ENCODE assay signal across 8 cellular contexts in genomic region chr1:167442142-167442848, GRCh38.
DNase-seq lines count a peak whose midpoint lies in the region; ATAC-seq, FAIRE-seq and TF ChIP-seq lines count a peak whose summit lies in the region.

No MANE protein-coding gene starts in this region.

- peak; percentile 89 for FAIRE-seq in GM12891 (lab: Jason Lieb, UNC)

- peak; percentile 86 for DNase-seq in GM12891 (ENCODE audit: insufficient read length, low spot score)
- DNase-seq in NCI-H128 (lab: John Stamatoyannopoulos, UW; ENCODE audit: unreplicated experiment), result peak; percentile 60
- DNase-seq in T-helper 2 cell, result peak; percentile 61 to 88 (median 77)
- DNase-seq in amniotic epithelial cell (ENCODE audit: low read depth), result peak; percentile 59
- DNase-seq in right atrium auricular region (ENCODE audit: low spot score), result peak; percentile 73
- peak; percentile 87 for DNase-seq in sigmoid colon

- peak; percentile 92 for ATAC-seq in HG02759 (IDR thresholded peaks at IDR 0.05; ENCODE audit: unreplicated experiment)
- no peak for ATAC-seq in HG03457 (IDR thresholded peaks at IDR 0.05; ENCODE audit: unreplicated experiment)

- TF ChIP-seq CTCF in right atrium auricular region (IDR thresholded peaks at IDR 0.05) (peak; percentile 76 to 87), sigmoid colon (IDR thresholded peaks at IDR 0.05) (peak; percentile 57 to 82 (median 76))

- no peak for TF ChIP-seq POLR2A in GM12891 (IDR thresholded peaks at IDR 0.05; ENCODE audit: low read depth, low read length)
- no peak for TF ChIP-seq POLR2A in sigmoid colon (IDR thresholded peaks at IDR 0.05)

- intact Hi-C loops in sigmoid colon (cut with DNase I), result loop anchor here (1.0 to 5.0 kb wide), 4 partner anchors 90 to 376 kb away; partner anchors contain the start of gene POU2F1

- no peaks in the 10 kb centered on the region for H3K36me3 ChIP-seq in right atrium auricular region
- H3K36me3 ChIP-seq in sigmoid colon, result no peaks in the 10 kb centered on the region

- no peak for TF ChIP-seq EP300 in sigmoid colon (IDR thresholded peaks at IDR 0.05)

- H3K27me3 ChIP-seq in right atrium auricular region, result no peaks in the 10 kb centered on the region
- peaks cover 0 to 20% (median 3%) of the 10 kb centered on the region in 3 donors for H3K27me3 ChIP-seq in sigmoid colon

- H3K4me3 ChIP-seq in right atrium auricular region (no peak overlapping the region), sigmoid colon (no peak overlapping the region)

- no peak overlapping the region for H3K27ac ChIP-seq in right atrium auricular region
- no peak overlapping the region for H3K27ac ChIP-seq in sigmoid colon

- no peaks in the 10 kb centered on the region for H3K9me3 ChIP-seq in right atrium auricular region
- H3K9me3 ChIP-seq in sigmoid colon, result no peaks in the 10 kb centered on the region

- 46 to 53% methylated on average over 12 of the region's 12 CpGs for WGBS in sigmoid colon, 2 donors

- H3K4me1 ChIP-seq in right atrium auricular region (peaks cover 0 to 13% of the 10 kb centered on the region in 2 donors), sigmoid colon (peaks cover 0 to 12% (median 9%) of the 10 kb centered on the region in 4 donors)

TF ChIP-seq in GM12891, 5 proteins besides CTCF, POLR2A, EP300 and RAD21:
- TF ChIP-seq TAF1 (IDR thresholded peaks at IDR 0.05; ENCODE audit: low read depth, low read length), result no peak
- no peak for TF ChIP-seq POLR2AphosphoS5 (IDR thresholded peaks at IDR 0.05; ENCODE audit: low read depth, low read length)
- no peak for TF ChIP-seq POU2F2 (IDR thresholded peaks at IDR 0.05; ENCODE audit: low read depth, low read length)
- TF ChIP-seq SPI1 (IDR thresholded peaks at IDR 0.05; ENCODE audit: low read depth, low read length), result no peak
- TF ChIP-seq PAX5 (IDR thresholded peaks at IDR 0.05; ENCODE audit: insufficient read depth, low read length, severe bottlenecking), result no peak
